9 cellular contexts compared by ENCODE assay signal in the genomic region with DNA sequence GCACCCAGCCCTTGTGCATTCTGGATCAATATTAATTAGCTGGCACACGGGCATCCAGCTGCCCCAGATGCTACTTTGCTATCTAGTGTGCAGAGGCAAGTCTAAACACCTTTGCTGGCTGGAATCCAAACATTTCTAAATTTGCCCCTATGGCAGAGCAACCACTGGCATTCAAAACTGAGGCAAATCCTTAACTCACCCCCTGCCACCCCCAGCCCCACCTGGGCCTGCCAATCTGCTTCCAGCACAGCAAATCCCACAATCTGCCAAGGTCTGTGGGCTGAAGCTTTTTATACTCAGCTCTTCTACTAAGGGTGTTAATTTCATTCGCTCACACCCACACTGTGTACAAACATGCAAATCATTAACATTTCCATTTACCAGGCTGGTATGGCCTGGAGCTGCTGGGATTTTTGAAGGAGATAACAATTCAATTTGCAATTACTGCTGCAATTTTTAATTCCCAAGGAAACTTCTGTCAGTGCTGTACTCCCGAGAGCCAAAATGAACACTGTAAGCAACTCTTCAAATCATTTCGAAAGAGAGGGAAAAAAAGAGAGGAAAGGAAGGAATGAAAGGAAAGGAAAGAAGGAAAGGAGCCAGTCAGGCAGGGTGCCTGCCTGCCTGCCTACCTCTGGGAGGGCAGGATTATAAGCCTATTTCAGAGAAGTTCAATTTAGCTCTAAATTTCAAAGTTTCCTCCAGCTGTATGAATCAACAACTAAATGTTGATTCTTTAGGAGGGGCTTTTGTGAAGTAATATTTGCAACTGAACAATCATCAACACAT. TPM values are rescaled to one million over a fixed set of nuclear protein-coding genes. Genes with fewer than 3 reads are reported as not detected.
DNase-seq lines count a peak whose midpoint lies in the region; ATAC-seq and TF ChIP-seq lines count a peak whose summit lies in the region.
"Had no signal": no experiment of that assay in that cellular context is flagged by ENCODE, and none has a peak within 500 bp of the region (broad histone marks: within the 10 kb centered on the region; RNA-seq: fewer than 3 reads in every experiment).

No MANE protein-coding gene starts in this region.

- H3K27ac ChIP-seq in breast epithelium, result peak overlapping the region; percentile 28 to 35
- H3K27ac ChIP-seq in gastroesophageal sphincter, result peak overlapping the region in 1 of 4 donors; percentile 85

- H3K27me3 ChIP-seq in breast epithelium, result no peaks in the 10 kb centered on the region
- H3K27me3 ChIP-seq in MG63, result no peaks in the 10 kb centered on the region
- H3K27me3 ChIP-seq in gastroesophageal sphincter, result no peaks in the 10 kb centered on the region

- peaks cover 8 to 20% of the 10 kb centered on the region in 2 donors for H3K4me1 ChIP-seq in breast epithelium
- peaks cover 0 to 96% (median 22%) of the 10 kb centered on the region in 3 donors for H3K4me1 ChIP-seq in gastroesophageal sphincter

- H3K27me3 Mint-ChIP-seq in neural crest cell (ENCODE audit: low read depth), result no peaks in the 10 kb centered on the region

- H3K9me3 Mint-ChIP-seq in neural crest cell, result no peaks in the 10 kb centered on the region

- no peak overlapping the region for H3K4me3 Mint-ChIP-seq in neural crest cell

- TF ChIP-seq POLR2A in breast epithelium (IDR thresholded peaks at IDR 0.05) (no peak), gastroesophageal sphincter (IDR thresholded peaks at IDR 0.05) (no peak)

- H3K27ac Mint-ChIP-seq in neural crest cell (ENCODE audit: unreplicated experiment), result peak overlapping the region; percentile 86

- peaks cover 34% of the 10 kb centered on the region for H3K4me1 Mint-ChIP-seq in neural crest cell

- peaks cover 3% of the 10 kb centered on the region for H3K36me3 Mint-ChIP-seq in neural crest cell (ENCODE audit: low read depth)

- H3K9me3 ChIP-seq in breast epithelium (no peaks in the 10 kb centered on the region), MG63 (no peaks in the 10 kb centered on the region), gastroesophageal sphincter (no peaks in the 10 kb centered on the region)

- DNase-seq in DMS 273 treated with DMSO at 0.1 percent for 48 hours (lab: John Stamatoyannopoulos, UW), result peak; percentile 82
- peak; percentile 96 for DNase-seq in NCI-H1105 treated with DMSO at 0.1 percent for 48 hours (lab: John Stamatoyannopoulos, UW)
- DNase-seq in breast epithelium (ENCODE audit: low spot score in 2 of 2), result no peak
- DNase-seq in neural crest cell (ENCODE audit: low read depth, low spot score), result no peak
- DNase-seq in activated gamma-delta T cell (lab: John Stamatoyannopoulos, UW), result no peak
- DNase-seq in MG63, result no peak
- DNase-seq: activated CD4-positive, alpha-beta T cell treated with anti-CD3 and anti-CD28 coated beads, Interleukin-2, amount 50 U/mL, for 1 hour; stimulated activated naive CD4-positive, alpha-beta T cell had no signal

- no peaks in the 10 kb centered on the region for H3K36me3 ChIP-seq in breast epithelium
- peaks cover 2% of the 10 kb centered on the region; the same call in 1 of the 2 replicates for H3K36me3 ChIP-seq in MG63
- H3K36me3 ChIP-seq in gastroesophageal sphincter, result no peaks in the 10 kb centered on the region

- ATAC-seq in gastroesophageal sphincter, result no peak

- no peak overlapping the region for H3K4me3 ChIP-seq in breast epithelium
- no peak overlapping the region for H3K4me3 ChIP-seq in MG63
- no peak overlapping the region for H3K4me3 ChIP-seq in gastroesophageal sphincter

- TF ChIP-seq CTCF in breast epithelium (IDR thresholded peaks at IDR 0.05) (no peak), neural crest cell (conservative IDR thresholded peaks at IDR 0.05) (no peak), gastroesophageal sphincter (IDR thresholded peaks at IDR 0.05) (no peak)

- WGBS in gastroesophageal sphincter (ENCODE audit: low coverage in 1 of 2), 2 donors, result 62 to 63% methylated on average over 3 to 4 of the region's 4 CpGs

- intact Hi-C loops in breast epithelium (cut with DNase I; ENCODE audit: low total_unique reads), result no loop called here

- no peak for TF ChIP-seq EP300 in gastroesophageal sphincter (IDR thresholded peaks at IDR 0.05)

RNA-seq across cellular contexts. Expression of gene RAPGEF1, which starts 35.5 kb away (rescaled TPM):
- total RNA-seq in breast epithelium (10 to 100 TPM; 35.3 to 38.0 (median 37.3) TPM), neural crest cell (66.2 and 68.1 TPM in 2 replicates), gastroesophageal sphincter (100 to 1,000 TPM in 1 of 4 donors, 10 to 100 TPM in 3; 47.5 to 162 (median 77.6) TPM)
- total RNA-seq in MG63 (2014; rRNA removed; shearing (Covaris generic); ENCODE audit: low replicate concordance), result 19.0 and 31.3 TPM in 2 replicates

Comparison
In these comparisons a context has a peak if more than half of its experiments do, and no peak if none do; other contexts are left out.
1. DNase-seq: peak in DMS 273 treated with DMSO at 0.1 percent for 48 hours (single experiment) and NCI-H1105 treated with DMSO at 0.1 percent for 48 hours (single experiment); none in breast epithelium (0 of 2), neural crest cell (single experiment), activated gamma-delta T cell (single experiment) and MG63 (single experiment).